In the genomic region with DNA sequence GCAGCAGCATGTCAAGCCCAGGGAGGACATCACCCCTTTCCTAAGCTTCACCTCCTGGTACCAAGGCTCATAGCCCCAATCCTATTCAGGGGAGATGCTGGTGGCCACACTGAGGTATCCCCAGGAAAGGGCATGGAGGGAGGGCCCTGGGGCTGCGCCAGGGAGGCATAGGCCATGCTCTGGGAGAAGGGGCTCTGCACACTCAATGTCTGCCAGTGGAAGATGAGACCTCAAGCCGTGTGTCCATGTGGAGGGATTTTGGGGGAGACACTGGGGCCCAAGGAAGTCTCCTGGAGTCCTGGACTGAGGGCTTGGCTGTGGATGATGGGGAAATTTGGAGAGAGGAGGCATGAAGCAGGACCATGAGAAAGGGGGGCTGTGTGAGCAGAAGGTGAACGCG, we compare ENCODE assay signal across 19 cellular contexts. TPM values are rescaled to one million over a fixed set of nuclear protein-coding genes. Genes with fewer than 3 reads are reported as not detected.
DNase-seq lines count a peak whose midpoint lies in the region; TF ChIP-seq lines count a peak whose summit lies in the region.
"Had no signal": no experiment of that assay in that cellular context is flagged by ENCODE, and none has a peak within 500 bp of the region (broad histone marks: within the 10 kb centered on the region; RNA-seq: fewer than 3 reads in every experiment).

No MANE protein-coding gene starts in this region.

- no peaks in the 10 kb centered on the region for H3K79me2 ChIP-seq in osteoblast (ENCODE audit: insufficient read depth, low read length)

- no peak overlapping the region for H3K4me2 ChIP-seq in osteoblast (ENCODE audit: insufficient read depth, low read length)
- H3K4me2 ChIP-seq: GM23338 had no signal

- DNase-seq in activated effector memory CD4-positive, alpha-beta T cell treated with anti-CD3 and anti-CD28 coated beads, Interleukin-2, amount 50 U/mL, for 16 hours = peak; percentile 53
- no peak for DNase-seq in activated effector memory CD4-positive, alpha-beta T cell treated with Interleukin-2 at 50 U/mL for 16 hours
- DNase-seq in SJCRH30 = no peak
- peak; percentile 87 for DNase-seq in mesenteric fat pad (ENCODE audit: low spot score)
- peak; percentile 29 for DNase-seq in osteoblast (ENCODE audit: insufficient read length, low spot score, missing footprints)
- DNase-seq in Kasumi-1 (lab: John Stamatoyannopoulos, UW) = no peak
- no peak for DNase-seq in stimulated activated CD4-positive, alpha-beta T cell treated with anti-CD3 and anti-CD28 coated beads, Interleukin-1b, Interleukin-23, amount 100 ng/mL, for 48 hours
- DNase-seq in cerebellum (ENCODE audit: low spot score) = no peak
- DNase-seq: ACHN; C1 segment of cervical spinal cord; Calu3; CD4-positive, alpha-beta T cell; DMS79; H7 had no signal

- H3K27ac ChIP-seq in SJCRH30 (peak overlapping the region; percentile 100), osteoblast (ENCODE audit: low read depth, low read length) (no peak overlapping the region)

- H3K9me3 ChIP-seq in SJCRH30 (replicated peaks) (no peaks in the 10 kb centered on the region), osteoblast (ENCODE audit: low read depth, low read length) (no peaks in the 10 kb centered on the region)

- H4K20me1 ChIP-seq in osteoblast (ENCODE audit: insufficient read depth, low read length) = no peaks in the 10 kb centered on the region

- no peak overlapping the region for H2AFZ ChIP-seq in osteoblast (ENCODE audit: low read length)
- H2AFZ ChIP-seq: GM23338 had no signal

- H3K4me3 ChIP-seq in SJCRH30 (peak overlapping the region; percentile 36; the same call in 1 of the 2 replicates), osteoblast (ENCODE audit: insufficient read depth, low read length) (no peak overlapping the region)
- H3K4me3 ChIP-seq: GM23338 had no signal

- H3K4me1 ChIP-seq in SJCRH30 = peaks cover 54% of the 10 kb centered on the region
- H3K4me1 ChIP-seq in osteoblast (ENCODE audit: insufficient read depth, low read length) = peaks cover 20% of the 10 kb centered on the region

- H3K36me3 ChIP-seq in SJCRH30 (no peaks in the 10 kb centered on the region), osteoblast (ENCODE audit: insufficient read depth, low read length) (no peaks in the 10 kb centered on the region)

- no peaks in the 10 kb centered on the region for H3K27me3 ChIP-seq in SJCRH30
- H3K27me3 ChIP-seq in osteoblast (ENCODE audit: insufficient read depth, low read length) = peaks cover 24% of the 10 kb centered on the region

- no peak for TF ChIP-seq CTCF in osteoblast (IDR thresholded peaks at IDR 0.05; ENCODE audit: extremely low read depth, low read depth, low read length)

RNA-seq across cellular contexts. Expression of a gene that starts 21.2 kb away (rescaled TPM):
- not detected in 2 replicates for total RNA-seq in SJCRH30 (2014; rRNA removed; shearing (Covaris generic))
- total RNA-seq in mesenteric fat pad = not detected
- total RNA-seq in osteoblast = not detected in 2 replicates
- not detected for total RNA-seq in cerebellum
- total RNA-seq: A172; B cell; Calu3; CD4-positive, alpha-beta T cell; G401; GM23338; H7; HT-29 had no signal

Comparison
In these comparisons a context has a peak if more than half of its experiments do, and no peak if none do; other contexts are left out.
1. DNase-seq: peak in activated effector memory CD4-positive, alpha-beta T cell treated with anti-CD3 and anti-CD28 coated beads, Interleukin-2, amount 50 U/mL, for 16 hours (single experiment), mesenteric fat pad (single experiment) and osteoblast (single experiment); none in activated effector memory CD4-positive, alpha-beta T cell treated with Interleukin-2 at 50 U/mL for 16 hours (single experiment), SJCRH30 (0 of 2), Kasumi-1 (0 of 2), stimulated activated CD4-positive, alpha-beta T cell treated with anti-CD3 and anti-CD28 coated beads, Interleukin-1b, Interleukin-23, amount 100 ng/mL, for 48 hours (single experiment) and cerebellum (single experiment).